In the genomic region with DNA sequence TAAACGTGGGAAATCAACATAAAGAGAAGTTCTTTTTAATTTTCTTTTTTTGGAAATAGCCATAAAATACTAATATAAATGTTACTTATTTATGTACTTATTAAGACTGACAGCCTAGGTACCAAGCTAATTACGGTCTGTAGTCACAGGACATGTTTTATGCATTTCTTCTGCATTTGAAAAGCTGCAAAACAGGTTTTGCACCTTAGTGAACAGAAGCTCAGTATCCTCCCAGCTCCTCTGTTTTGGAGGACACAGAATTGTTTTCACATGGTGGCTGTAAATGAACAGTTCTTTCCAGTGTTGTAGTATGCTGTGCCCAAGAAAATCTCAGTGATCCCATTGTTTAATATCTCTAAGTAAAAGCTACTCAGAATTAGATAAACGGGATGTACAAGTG, we compare ENCODE assay signal across 20 cellular contexts.
DNase-seq lines count a peak whose midpoint lies in the region; ATAC-seq and TF ChIP-seq lines count a peak whose summit lies in the region.
"Had no signal": no experiment of that assay in that cellular context is flagged by ENCODE, and none has a peak within 500 bp of the region (broad histone marks: within the 10 kb centered on the region; RNA-seq: fewer than 3 reads in every experiment).

No MANE protein-coding gene starts in this region.

- ATAC-seq in GM21360 (IDR thresholded peaks at IDR 0.05; ENCODE audit: unreplicated experiment) (no peak), HG02852 (IDR thresholded peaks at IDR 0.05; ENCODE audit: unreplicated experiment) (no peak)
- ATAC-seq: activated T-cell treated with anti-CD3 and anti-CD28 coated beads, Interleukin-2, amount 50 U/mL, for 72 hours; psoas muscle; SK-N-SH treated with all-trans-retinoic acid at 6 μM for 48 hours had no signal

- peak overlapping the region; percentile 28 to 61 for H3K27ac ChIP-seq in breast epithelium
- H3K27ac ChIP-seq: psoas muscle, tibial nerve had no signal

- no peaks in the 10 kb centered on the region for H3K4me1 Mint-ChIP-seq in MCF 10A (ENCODE audit: insufficient read depth, unreplicated experiment)
- no peaks in the 10 kb centered on the region for H3K4me1 Mint-ChIP-seq in activated CD4-positive, alpha-beta T cell treated with anti-CD3 and anti-CD28 coated beads, Interleukin-2, amount 10 ng/mL, durations not matched to agents 24 days and 14 days
- H3K4me1 Mint-ChIP-seq: activated CD4-positive, alpha-beta T cell treated with anti-CD3 and anti-CD28 coated beads, Interleukin-2, amount 10 ng/mL, durations not matched to agents 7 days and 5 days; memory B cell had no signal

- H3K9me3 Mint-ChIP-seq in MCF 10A (ENCODE audit: unreplicated experiment) = no peaks in the 10 kb centered on the region
- H3K9me3 Mint-ChIP-seq in activated CD4-positive, alpha-beta T cell treated with anti-CD3 and anti-CD28 coated beads, Interleukin-2, amount 10 ng/mL, durations not matched to agents 24 days and 14 days = no peaks in the 10 kb centered on the region
- H3K9me3 Mint-ChIP-seq: activated CD4-positive, alpha-beta T cell treated with anti-CD3 and anti-CD28 coated beads, Interleukin-2, amount 10 ng/mL, durations not matched to agents 7 days and 5 days; activated T-cell treated with anti-CD3 and anti-CD28 coated beads, Interleukin-2, amount 50 U/mL, for 72 hours; CD4-positive, alpha-beta T cell had no signal

- CTCF ChIA-PET in MCF 10A (lab: Yijun Ruan, JAX) = no interaction called here

- DNase-seq in breast epithelium (ENCODE audit: low spot score in 2 of 2) = no peak
- DNase-seq in MCF 10A (ENCODE audit: unreplicated experiment) = no peak
- peak; percentile 93 for DNase-seq in NCI-H748 (lab: John Stamatoyannopoulos, UW; ENCODE audit: unreplicated experiment)
- peak; percentile 25 for DNase-seq in iPS DF 4.7 (ENCODE audit: extremely low read depth, low spot score)
- DNase-seq in activated CD4-positive, alpha-beta T cell treated with anti-CD3 and anti-CD28 coated beads, Interleukin-2, amount 10 ng/mL, durations not matched to agents 24 days and 14 days = no peak
- DNase-seq in activated naive CD4-positive, alpha-beta T cell treated with Interleukin-2 at 50 U/mL for 16 hours = no peak
- DNase-seq: activated CD4-positive, alpha-beta T cell treated with anti-CD3 and anti-CD28 coated beads, Interleukin-2, amount 10 ng/mL, durations not matched to agents 7 days and 5 days; activated naive CD4-positive, alpha-beta T cell treated with anti-CD3 and anti-CD28 coated beads for 36 hours; activated T-cell treated with anti-CD3 and anti-CD28 coated beads, Interleukin-2, amount 50 U/mL, for 72 hours; CD4-positive, alpha-beta T cell; NCI-H1092 treated with DMSO at 0.1 percent for 48 hours; NCI-H2171; NCI-H774; psoas muscle; T-helper 2 cell had no signal

- intact Hi-C loops in breast epithelium (cut with DNase I; ENCODE audit: low total_unique reads) = no loop called here
- intact Hi-C loops in MCF 10A (cut with micrococcal nuclease) = no loop called here
- intact Hi-C loops in activated CD4-positive, alpha-beta T cell treated with anti-CD3 and anti-CD28 coated beads, Interleukin-2, amount 10 ng/mL, durations not matched to agents 24 days and 14 days (cut with micrococcal nuclease) = no loop called here

- no peaks in the 10 kb centered on the region for H3K36me3 ChIP-seq in breast epithelium
- H3K36me3 ChIP-seq: tibial nerve had no signal

- no peak overlapping the region for H3K27ac Mint-ChIP-seq in MCF 10A (ENCODE audit: low read depth, unreplicated experiment)
- no peak overlapping the region for H3K27ac Mint-ChIP-seq in activated CD4-positive, alpha-beta T cell treated with anti-CD3 and anti-CD28 coated beads, Interleukin-2, amount 10 ng/mL, durations not matched to agents 24 days and 14 days
- H3K27ac Mint-ChIP-seq: activated CD4-positive, alpha-beta T cell treated with anti-CD3 and anti-CD28 coated beads, Interleukin-2, amount 10 ng/mL, durations not matched to agents 7 days and 5 days; activated naive CD4-positive, alpha-beta T cell treated with anti-CD3 and anti-CD28 coated beads for 36 hours; activated T-cell treated with anti-CD3 and anti-CD28 coated beads, Interleukin-2, amount 50 U/mL, for 72 hours; CD4-positive, alpha-beta T cell; memory B cell had no signal

- no TSS peak for BruUV-seq in MCF 10A (replicated peaks; lab: Mats Ljungman, UMichigan)

- H3K9me3 ChIP-seq in breast epithelium = no peaks in the 10 kb centered on the region
- H3K9me3 ChIP-seq: psoas muscle, tibial nerve had no signal

- H3K4me3 Mint-ChIP-seq in MCF 10A (ENCODE audit: unreplicated experiment) = no peak overlapping the region
- H3K4me3 Mint-ChIP-seq in activated CD4-positive, alpha-beta T cell treated with anti-CD3 and anti-CD28 coated beads, Interleukin-2, amount 10 ng/mL, durations not matched to agents 24 days and 14 days = no peak overlapping the region
- H3K4me3 Mint-ChIP-seq: activated CD4-positive, alpha-beta T cell treated with anti-CD3 and anti-CD28 coated beads, Interleukin-2, amount 10 ng/mL, durations not matched to agents 7 days and 5 days; activated naive CD4-positive, alpha-beta T cell treated with anti-CD3 and anti-CD28 coated beads for 36 hours; activated T-cell treated with anti-CD3 and anti-CD28 coated beads, Interleukin-2, amount 50 U/mL, for 72 hours; CD4-positive, alpha-beta T cell; memory B cell had no signal

- POLR2A ChIA-PET in MCF 10A (lab: Yijun Ruan, JAX) = no interaction called here

- TF ChIP-seq CTCF in breast epithelium (IDR thresholded peaks at IDR 0.05) (no peak), MCF 10A (IDR thresholded peaks at IDR 0.05; ENCODE audit: unreplicated experiment) (no peak)

- H3K36me3 Mint-ChIP-seq in MCF 10A (ENCODE audit: insufficient read depth, unreplicated experiment) = no peaks in the 10 kb centered on the region
- H3K36me3 Mint-ChIP-seq in activated CD4-positive, alpha-beta T cell treated with anti-CD3 and anti-CD28 coated beads, Interleukin-2, amount 10 ng/mL, durations not matched to agents 24 days and 14 days (ENCODE audit: low read depth) = no peaks in the 10 kb centered on the region
- H3K36me3 Mint-ChIP-seq: memory B cell had no signal

- TF ChIP-seq POLR2A in breast epithelium (IDR thresholded peaks at IDR 0.05) = no peak

- H3K4me3 ChIP-seq in breast epithelium = no peak overlapping the region
- H3K4me3 ChIP-seq: psoas muscle, tibial nerve had no signal

- H3K27me3 Mint-ChIP-seq in MCF 10A (ENCODE audit: insufficient read depth, unreplicated experiment) = no peaks in the 10 kb centered on the region
- H3K27me3 Mint-ChIP-seq in activated CD4-positive, alpha-beta T cell treated with anti-CD3 and anti-CD28 coated beads, Interleukin-2, amount 10 ng/mL, durations not matched to agents 24 days and 14 days = no peaks in the 10 kb centered on the region
- H3K27me3 Mint-ChIP-seq: activated CD4-positive, alpha-beta T cell treated with anti-CD3 and anti-CD28 coated beads, Interleukin-2, amount 10 ng/mL, durations not matched to agents 7 days and 5 days; CD4-positive, alpha-beta T cell; memory B cell had no signal

- no peaks in the 10 kb centered on the region for H3K4me1 ChIP-seq in breast epithelium
- H3K4me1 ChIP-seq: psoas muscle, tibial nerve had no signal

- H3K27me3 ChIP-seq in breast epithelium = no peaks in the 10 kb centered on the region
- H3K27me3 ChIP-seq: tibial nerve had no signal

Comparison
In these comparisons a context has a peak if more than half of its experiments do, and no peak if none do; other contexts are left out.
1. DNase-seq: peak in NCI-H748 (single experiment) and iPS DF 4.7 (single experiment); none in breast epithelium (0 of 2), MCF 10A (single experiment), activated CD4-positive, alpha-beta T cell treated with anti-CD3 and anti-CD28 coated beads, Interleukin-2, amount 10 ng/mL, durations not matched to agents 24 days and 14 days (single experiment) and activated naive CD4-positive, alpha-beta T cell treated with Interleukin-2 at 50 U/mL for 16 hours (single experiment).